Comparison of ENCODE assay signal across 12 cellular contexts in the genomic region with DNA sequence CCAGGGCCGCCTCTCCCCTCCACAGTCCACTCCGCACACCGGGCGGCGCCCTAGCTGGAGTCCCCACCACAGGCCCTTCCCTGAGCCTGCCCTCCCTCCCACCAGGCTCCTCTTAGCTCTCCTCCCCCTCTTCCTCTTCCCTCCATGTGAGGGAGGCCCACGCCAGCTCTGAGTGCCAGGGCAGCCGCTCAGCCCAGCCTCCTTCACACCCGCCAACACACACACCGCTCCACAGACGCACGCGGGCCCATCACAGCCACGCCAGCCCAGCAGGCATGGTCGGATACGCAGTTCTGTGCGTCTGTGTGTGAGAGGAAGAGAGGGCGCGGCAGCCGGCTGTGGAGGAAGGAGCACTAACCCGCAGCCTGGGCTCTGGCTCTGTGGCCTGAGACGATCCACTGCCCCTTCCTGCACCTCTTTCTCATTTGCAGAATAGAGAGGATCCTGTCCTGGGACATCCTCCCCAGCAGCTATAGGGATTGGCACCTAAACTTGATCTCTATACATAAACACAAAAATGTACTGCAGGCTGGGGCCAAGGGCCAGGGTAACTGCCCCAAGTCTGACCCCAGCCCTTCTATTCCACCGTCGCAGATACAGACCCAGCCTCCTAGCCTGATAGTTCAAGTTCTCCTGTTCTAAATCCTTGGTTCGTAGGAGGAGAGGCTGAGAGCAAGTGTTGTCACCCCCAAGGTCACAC. TPM values are rescaled to one million over a fixed set of nuclear protein-coding genes. Genes with fewer than 3 reads are reported as not detected.
DNase-seq lines count a peak whose midpoint lies in the region; ATAC-seq and TF ChIP-seq lines count a peak whose summit lies in the region.
"Had no signal": no experiment of that assay in that cellular context is flagged by ENCODE, and none has a peak within 500 bp of the region (broad histone marks: within the 10 kb centered on the region; RNA-seq: fewer than 3 reads in every experiment).

No MANE protein-coding gene starts in this region.

- no peaks in the 10 kb centered on the region for H3K36me3 Mint-ChIP-seq in activated CD8-positive, alpha-beta T cell treated with anti-CD3 and anti-CD28 coated beads for 36 hours (ENCODE audit: low read depth)
- no peaks in the 10 kb centered on the region for H3K36me3 Mint-ChIP-seq in natural killer cell
- H3K36me3 Mint-ChIP-seq in stimulated activated naive B cell treated with anti-CD40 and anti-IgM and Interleukin-4, amounts not matched to agents 10 μg/mL and 1 μg/mL and 100 μg/mL, for 72 hours: peaks cover 0 to 6% of the 10 kb centered on the region in 2 donors

- peaks cover 24% of the 10 kb centered on the region for H3K4me1 Mint-ChIP-seq in activated CD8-positive, alpha-beta T cell treated with anti-CD3 and anti-CD28 coated beads for 36 hours (ENCODE audit: low read depth)
- H3K4me1 Mint-ChIP-seq in natural killer cell: peaks cover 20 to 44% of the 10 kb centered on the region in 2 donors
- H3K4me1 Mint-ChIP-seq in stimulated activated naive B cell treated with anti-CD40 and anti-IgM and Interleukin-4, amounts not matched to agents 10 μg/mL and 1 μg/mL and 100 μg/mL, for 72 hours: peaks cover 18 to 26% of the 10 kb centered on the region in 2 donors

- no peak overlapping the region for H3K27ac Mint-ChIP-seq in activated CD8-positive, alpha-beta T cell treated with anti-CD3 and anti-CD28 coated beads for 36 hours
- no peak overlapping the region for H3K27ac Mint-ChIP-seq in natural killer cell
- no peak overlapping the region for H3K27ac Mint-ChIP-seq in stimulated activated naive B cell treated with anti-CD40 and anti-IgM and Interleukin-4, amounts not matched to agents 10 μg/mL and 1 μg/mL and 100 μg/mL, for 72 hours

- DNase-seq in activated CD8-positive, alpha-beta T cell treated with anti-CD3 and anti-CD28 coated beads for 36 hours: peak; percentile 27
- DNase-seq in natural killer cell (no peak), cardiac septum (ENCODE audit: low spot score) (no peak)
- DNase-seq in stimulated activated naive B cell treated with anti-CD40 and anti-IgM and Interleukin-4, amounts not matched to agents 10 μg/mL and 1 μg/mL and 100 μg/mL, for 72 hours: no peak
- DNase-seq in effector CD8-positive, alpha-beta T cell (lab: John Stamatoyannopoulos, UW): no peak
- DNase-seq: activated effector memory CD4-positive, alpha-beta T cell treated with anti-CD3 and anti-CD28 coated beads, Interleukin-2, amount 50 U/mL, for 16 hours; NCI-H1930; substantia nigra had no signal

- H3K9me3 ChIP-seq in BLaER1 (no peaks in the 10 kb centered on the region), HEK293 (ENCODE audit: control insufficient read depth, insufficient read depth, low read depth, low read length) (no peaks in the 10 kb centered on the region)

- peaks cover 74% of the 10 kb centered on the region for H4K20me1 ChIP-seq in BLaER1

- no peaks in the 10 kb centered on the region for H3K9me3 Mint-ChIP-seq in activated CD8-positive, alpha-beta T cell treated with anti-CD3 and anti-CD28 coated beads for 36 hours
- H3K9me3 Mint-ChIP-seq in natural killer cell: no peaks in the 10 kb centered on the region
- no peaks in the 10 kb centered on the region for H3K9me3 Mint-ChIP-seq in stimulated activated naive B cell treated with anti-CD40 and anti-IgM and Interleukin-4, amounts not matched to agents 10 μg/mL and 1 μg/mL and 100 μg/mL, for 72 hours

- POLR2A ChIA-PET in HEK293 (lab: Yijun Ruan, JAX): no interaction called here
- POLR2A ChIA-PET in activated CD8-positive, alpha-beta T cell treated with anti-CD3 and anti-CD28 coated beads for 36 hours (lab: Charles Lee): interaction anchor here (1.0 to 1.2 kb wide), 3 partner anchors 10 to 67 kb away, joined by 3 to 4 read pairs (median 3); no protein-coding TSS in a partner anchor

- TF ChIP-seq CTCF in HEK293 (tag by site-specific recombination; IDR thresholded peaks at IDR 0.05) (no peak), natural killer cell (IDR thresholded peaks at IDR 0.05) (no peak)
- TF ChIP-seq CTCF in activated CD8-positive, alpha-beta T cell treated with anti-CD3 and anti-CD28 coated beads for 36 hours (IDR thresholded peaks at IDR 0.05): no peak

- peak; percentile 7 for ATAC-seq in activated CD8-positive, alpha-beta T cell treated with anti-CD3 and anti-CD28 coated beads for 36 hours
- peak in 2 of 3 donors; percentile 14 to 19 for ATAC-seq in natural killer cell
- no peak for ATAC-seq in stimulated activated naive B cell treated with anti-CD40 and anti-IgM and Interleukin-4, amounts not matched to agents 10 μg/mL and 1 μg/mL and 100 μg/mL, for 72 hours (replicated peaks)
- ATAC-seq in HG03175 (IDR thresholded peaks at IDR 0.05; ENCODE audit: unreplicated experiment): no peak

- H3K27ac ChIP-seq in BLaER1: no peak overlapping the region
- no peak overlapping the region for H3K27ac ChIP-seq in HEK293 (ENCODE audit: extremely low read depth, low read depth, low read length)
- H3K27ac ChIP-seq: SK-N-MC had no signal

- peaks cover 80% of the 10 kb centered on the region for H3K27me3 ChIP-seq in BLaER1

- H3K36me3 ChIP-seq in BLaER1: peaks cover 12% of the 10 kb centered on the region
- H3K36me3 ChIP-seq in HEK293 (ENCODE audit: control insufficient read depth in 2 of 2, insufficient read depth in 1 of 2, low read length in 2 of 2): peaks cover 0 to 11% of the 10 kb centered on the region in 2 experiments; a peak in 1 of 3 replicates

- CTCF ChIA-PET in HEK293 (lab: Yijun Ruan, JAX): interaction anchor here (0.5 to 5.4 kb wide), 37 partner anchors 9 to 775 kb away, joined by 3 to 56 read pairs (median 6); partner anchors contain the start of genes ATG13 and HARBI1
- CTCF ChIA-PET in activated CD8-positive, alpha-beta T cell treated with anti-CD3 and anti-CD28 coated beads for 36 hours (lab: Charles Lee): interaction anchor here (0.8 to 4.1 kb wide), 24 partner anchors 10 to 313 kb away, joined by 3 to 34 read pairs (median 5); partner anchors contain the start of genes ARHGAP1, ATG13, HARBI1 and ZNF408

- H3K4me3 ChIP-seq in BLaER1: no peak overlapping the region
- no peak overlapping the region for H3K4me3 ChIP-seq in HEK293 (ENCODE audit: low read depth, low read length)
- H3K4me3 ChIP-seq: SK-N-MC had no signal

- H3K4me2 ChIP-seq in BLaER1: peak overlapping the region; percentile 24; the same call in 1 of the 2 replicates

- intact Hi-C loops in activated CD8-positive, alpha-beta T cell treated with anti-CD3 and anti-CD28 coated beads for 36 hours (cut with micrococcal nuclease): no loop called here
- intact Hi-C loops in natural killer cell (cut with micrococcal nuclease) (no loop called here), cardiac septum (cut with DNase I) (loop anchor here (2.0 kb wide), 2 partner anchors 149 to 229 kb away; partner anchors contain the start of genes ATG13 and HARBI1)

- peaks cover 57% of the 10 kb centered on the region for H3K27me3 Mint-ChIP-seq in activated CD8-positive, alpha-beta T cell treated with anti-CD3 and anti-CD28 coated beads for 36 hours
- H3K27me3 Mint-ChIP-seq in natural killer cell (ENCODE audit: low read depth in 2 of 2): peaks cover 37 to 42% of the 10 kb centered on the region in 2 donors
- H3K27me3 Mint-ChIP-seq in stimulated activated naive B cell treated with anti-CD40 and anti-IgM and Interleukin-4, amounts not matched to agents 10 μg/mL and 1 μg/mL and 100 μg/mL, for 72 hours: peaks cover 74 to 87% of the 10 kb centered on the region in 2 donors

- H3K4me1 ChIP-seq in BLaER1: peaks cover 35% of the 10 kb centered on the region
- H3K4me1 ChIP-seq in HEK293 (ENCODE audit: control insufficient read depth, insufficient read depth, low read length): no peaks in the 10 kb centered on the region

- no peak overlapping the region for H3K4me3 Mint-ChIP-seq in activated CD8-positive, alpha-beta T cell treated with anti-CD3 and anti-CD28 coated beads for 36 hours
- H3K4me3 Mint-ChIP-seq in natural killer cell: no peak overlapping the region
- H3K4me3 Mint-ChIP-seq in stimulated activated naive B cell treated with anti-CD40 and anti-IgM and Interleukin-4, amounts not matched to agents 10 μg/mL and 1 μg/mL and 100 μg/mL, for 72 hours: no peak overlapping the region

- no peak overlapping the region for H3K9ac ChIP-seq in BLaER1

TF ChIP-seq in HEK293, 187 proteins besides CTCF, POLR2A, EP300 and RAD21 (continues in another document):
- TF ChIP-seq ZFHX2 (tag by site-specific recombination; conservative IDR thresholded peaks at IDR 0.05) (peak; percentile 79), GLIS2 (tag by site-specific recombination; IDR thresholded peaks at IDR 0.05) (0 out of 2 replicates have a peak, but pooled peaks have one; percentile 11)
- TF ChIP-seq, protein P1, sequence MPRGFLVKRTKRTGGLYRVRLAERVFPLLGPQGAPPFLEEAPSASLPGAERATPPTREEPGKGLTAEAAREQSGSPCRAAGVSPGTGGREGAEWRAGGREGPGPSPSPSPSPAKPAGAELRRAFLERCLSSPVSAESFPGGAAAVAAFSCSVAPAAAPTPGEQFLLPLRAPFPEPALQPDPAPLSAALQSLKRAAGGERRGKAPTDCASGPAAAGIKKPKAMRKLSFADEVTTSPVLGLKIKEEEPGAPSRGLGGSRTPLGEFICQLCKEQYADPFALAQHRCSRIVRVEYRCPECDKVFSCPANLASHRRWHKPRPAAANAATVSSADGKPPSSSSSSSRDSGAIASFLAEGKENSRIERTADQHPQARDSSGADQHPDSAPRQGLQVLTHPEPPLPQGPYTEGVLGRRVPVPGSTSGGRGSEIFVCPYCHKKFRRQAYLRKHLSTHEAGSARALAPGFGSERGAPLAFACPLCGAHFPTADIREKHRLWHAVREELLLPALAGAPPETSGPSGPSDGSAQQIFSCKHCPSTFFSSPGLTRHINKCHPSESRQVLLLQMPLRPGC (tag by site-specific recombination; IDR thresholded peaks at IDR 0.05): no peak
- TF ChIP-seq, protein P2, sequence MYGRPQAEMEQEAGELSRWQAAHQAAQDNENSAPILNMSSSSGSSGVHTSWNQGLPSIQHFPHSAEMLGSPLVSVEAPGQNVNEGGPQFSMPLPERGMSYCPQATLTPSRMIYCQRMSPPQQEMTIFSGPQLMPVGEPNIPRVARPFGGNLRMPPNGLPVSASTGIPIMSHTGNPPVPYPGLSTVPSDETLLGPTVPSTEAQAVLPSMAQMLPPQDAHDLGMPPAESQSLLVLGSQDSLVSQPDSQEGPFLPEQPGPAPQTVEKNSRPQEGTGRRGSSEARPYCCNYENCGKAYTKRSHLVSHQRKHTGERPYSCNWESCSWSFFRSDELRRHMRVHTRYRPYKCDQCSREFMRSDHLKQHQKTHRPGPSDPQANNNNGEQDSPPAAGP (tag by site-specific recombination; IDR thresholded peaks at IDR 0.05): no peak

RNA-seq across cellular contexts. Expression of gene CHRM4, which starts 3.5 kb away (rescaled TPM):
- total RNA-seq in activated CD8-positive, alpha-beta T cell treated with anti-CD3 and anti-CD28 coated beads for 36 hours: not detected
- total RNA-seq in natural killer cell (1 to 10 TPM; 2.2 to 6.5 (median 3.7) TPM), cardiac septum (0.27 TPM)

RNA-seq across cellular contexts. Expression of gene MDK, which starts 6.6 kb away (rescaled TPM):
- total RNA-seq in activated CD8-positive, alpha-beta T cell treated with anti-CD3 and anti-CD28 coated beads for 36 hours: 1 to 10 TPM; 4.2 to 4.9 TPM
- total RNA-seq in natural killer cell (10 to 100 TPM in 1 of 3 donors, 1 to 10 TPM in 2; 4.5 to 10.6 (median 6.3) TPM), cardiac septum (6.2 TPM)

RNA-seq across cellular contexts. Expression of gene DGKZ, which starts 40.8 kb away (rescaled TPM):
- 10 to 100 TPM; 94.4 to 94.9 TPM for total RNA-seq in activated CD8-positive, alpha-beta T cell treated with anti-CD3 and anti-CD28 coated beads for 36 hours
- total RNA-seq in natural killer cell: 100 to 1,000 TPM; 307 to 377 (median 350) TPM
- total RNA-seq in cardiac septum: 66.8 TPM

Comparison
In these comparisons a context has a peak if more than half of its experiments do, and no peak if none do; other contexts are left out.
1. ATAC-seq: peak in activated CD8-positive, alpha-beta T cell treated with anti-CD3 and anti-CD28 coated beads for 36 hours (single experiment) and natural killer cell (2 of 3); none in stimulated activated naive B cell treated with anti-CD40 and anti-IgM and Interleukin-4, amounts not matched to agents 10 μg/mL and 1 μg/mL and 100 μg/mL, for 72 hours (0 of 2) and HG03175 (single experiment).